Comparison of ENCODE assay signal across 12 cellular contexts in the genomic region with DNA sequence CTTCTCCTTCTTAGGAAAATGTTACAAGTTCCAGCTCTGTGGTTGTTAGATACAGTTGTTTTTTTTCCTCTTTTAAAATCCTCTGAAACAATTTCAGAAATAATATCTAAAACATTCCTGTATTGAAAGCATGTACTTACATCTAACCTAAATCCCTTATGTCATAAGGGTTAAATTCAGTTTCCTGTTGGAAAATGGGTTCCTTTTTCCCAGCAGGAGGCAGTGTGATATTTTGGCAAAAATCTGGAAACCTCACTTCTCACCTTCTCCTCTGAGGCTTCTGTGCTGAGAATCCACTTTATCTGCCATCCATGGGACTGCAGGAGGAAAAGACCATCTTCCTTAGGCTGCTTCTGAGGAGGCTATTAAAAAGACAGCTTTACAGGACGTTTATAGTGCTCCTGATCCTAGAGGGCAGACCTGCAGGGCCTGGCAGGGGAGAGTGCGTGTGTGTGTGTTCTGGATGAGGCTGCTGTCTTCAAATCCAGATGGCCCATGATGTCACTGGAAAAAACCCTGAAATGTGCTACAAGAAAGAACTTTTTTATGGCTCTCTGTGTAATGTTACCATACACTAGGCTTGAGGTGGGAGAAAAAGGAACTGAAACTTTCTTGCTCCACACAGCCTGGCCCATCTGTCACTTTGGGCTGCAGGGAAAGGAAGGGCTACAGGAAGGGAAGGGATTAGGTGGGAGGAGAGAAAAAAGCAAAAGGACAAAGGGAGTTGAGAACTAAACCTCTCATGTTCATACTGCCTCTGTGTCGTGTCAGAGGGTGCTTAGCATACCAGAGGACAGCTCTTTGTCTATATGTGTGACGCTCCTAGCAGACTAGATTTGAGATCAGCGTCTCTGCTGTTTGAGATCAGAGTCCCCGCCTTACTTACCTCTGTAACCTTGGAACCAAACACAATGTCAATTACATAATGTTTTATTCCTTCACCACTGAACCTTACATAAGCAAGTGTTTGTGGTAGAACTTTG.
DNase-seq lines count a peak whose midpoint lies in the region; ATAC-seq and TF ChIP-seq lines count a peak whose summit lies in the region.
"Had no signal": no experiment of that assay in that cellular context is flagged by ENCODE, and none has a peak within 500 bp of the region (broad histone marks: within the 10 kb centered on the region; RNA-seq: fewer than 3 reads in every experiment).

No MANE protein-coding gene starts in this region.

- no peak for TF ChIP-seq EP300 in Ishikawa (IDR thresholded peaks at IDR 0.05; ENCODE audit: borderline replicate concordance)

- POLR2A ChIA-PET in OCI-LY7 (lab: Charles Lee): no interaction called here

- no peaks in the 10 kb centered on the region for H3K9me2 ChIP-seq in OCI-LY7 (ENCODE audit: insufficient read depth, low read length)

- DNase-seq in ELF-1 (ENCODE audit: low read depth, low spot score) (peak; percentile 78), iPS-NIHi11 (ENCODE audit: low spot score) (peak; percentile 11), body of pancreas (no peak), OCI-LY7 (ENCODE audit: low spot score) (no peak), inferior parietal cortex (ENCODE audit: extremely low spot score) (no peak)
- no peak for DNase-seq in activated CD8-positive, alpha-beta memory T cell treated with anti-CD3 and anti-CD28 coated beads, Interleukin-2, amount 50 U/mL, for 4 hours
- DNase-seq: GF-D8, small intestine, upper lobe of left lung had no signal

- peak; percentile 5; the same call in 1 of the 2 replicates for TF ChIP-seq RAD21 in Ishikawa (IDR thresholded peaks at IDR 0.05; ENCODE audit: low read depth)

- no peaks in the 10 kb centered on the region; the same call in 1 of the 2 replicates for H4K20me1 ChIP-seq in OCI-LY7 (ENCODE audit: insufficient read depth, low read length)

- CTCF ChIA-PET in OCI-LY7 (lab: Charles Lee; ENCODE audit: unreplicated experiment): no interaction called here

- TF ChIP-seq POLR2A in body of pancreas (IDR thresholded peaks at IDR 0.05): no peak

- no peak overlapping the region for H3K4me2 ChIP-seq in OCI-LY7 (ENCODE audit: low read length)

- whole genome bisulfite sequencing in body of pancreas, 2 donors: 44 to 50% methylated on average over 6 of the region's 6 CpGs

- H3K27ac ChIP-seq in body of pancreas (no peak overlapping the region), OCI-LY7 (ENCODE audit: low read depth, low read length, poor library complexity, severe bottlenecking) (no peak overlapping the region)
- H3K27ac ChIP-seq: ascending aorta, upper lobe of left lung had no signal

- TF ChIP-seq CTCF in body of pancreas (IDR thresholded peaks at IDR 0.05) (no peak), OCI-LY7 (conservative IDR thresholded peaks at IDR 0.05; ENCODE audit: low read length) (no peak)

- intact Hi-C loops in body of pancreas (cut with DNase I) (no loop called here), OCI-LY7 (cut with micrococcal nuclease; ENCODE audit: unreplicated experiment) (no loop called here)

- H3K9me3 ChIP-seq in body of pancreas (no peaks in the 10 kb centered on the region), OCI-LY7 (ENCODE audit: low read length) (no peaks in the 10 kb centered on the region)
- H3K9me3 ChIP-seq: ascending aorta, upper lobe of left lung had no signal

- H3K36me3 ChIP-seq in body of pancreas (replicated peaks in 1 of 2; ENCODE audit: insufficient read depth in 1 of 2, low read depth in 2 of 2): no peaks in the 10 kb centered on the region
- H3K36me3 ChIP-seq in OCI-LY7 (ENCODE audit: insufficient read depth, low read length): no peaks in the 10 kb centered on the region
- H3K36me3 ChIP-seq: ascending aorta, upper lobe of left lung had no signal

- H3K27me3 ChIP-seq in body of pancreas: no peaks in the 10 kb centered on the region
- H3K27me3 ChIP-seq: ascending aorta, upper lobe of left lung had no signal

- BruUV-seq in OCI-LY7 (replicated peaks; lab: Mats Ljungman, UMichigan): no TSS peak

- H3K4me3 ChIP-seq in body of pancreas: no peak overlapping the region
- no peak overlapping the region for H3K4me3 ChIP-seq in OCI-LY7 (ENCODE audit: low read depth, low read length, poor library complexity, severe bottlenecking)
- H3K4me3 ChIP-seq: ascending aorta, upper lobe of left lung had no signal

- H3K4me1 ChIP-seq in body of pancreas: no peaks in the 10 kb centered on the region
- no peaks in the 10 kb centered on the region for H3K4me1 ChIP-seq in OCI-LY7 (ENCODE audit: insufficient read depth, low read length, poor library complexity, severe bottlenecking)
- H3K4me1 ChIP-seq: ascending aorta, upper lobe of left lung had no signal

- H3K79me2 ChIP-seq in OCI-LY7 (ENCODE audit: insufficient read depth, low read depth, low read length): no peaks in the 10 kb centered on the region

- no peak overlapping the region for H2AFZ ChIP-seq in OCI-LY7 (ENCODE audit: low read length)

- ATAC-seq in GM21528 (IDR thresholded peaks at IDR 0.05; ENCODE audit: low FRiP score, unreplicated experiment) (peak; percentile 60), body of pancreas (no peak)

TF ChIP-seq in Ishikawa, 13 proteins besides CTCF, POLR2A, EP300 and RAD21:
- TF ChIP-seq, protein P1, sequence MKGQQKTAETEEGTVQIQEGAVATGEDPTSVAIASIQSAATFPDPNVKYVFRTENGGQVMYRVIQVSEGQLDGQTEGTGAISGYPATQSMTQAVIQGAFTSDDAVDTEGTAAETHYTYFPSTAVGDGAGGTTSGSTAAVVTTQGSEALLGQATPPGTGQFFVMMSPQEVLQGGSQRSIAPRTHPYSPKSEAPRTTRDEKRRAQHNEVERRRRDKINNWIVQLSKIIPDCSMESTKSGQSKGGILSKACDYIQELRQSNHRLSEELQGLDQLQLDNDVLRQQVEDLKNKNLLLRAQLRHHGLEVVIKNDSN (IDR thresholded peaks at IDR 0.05): no peak
- TF ChIP-seq, protein P2, sequence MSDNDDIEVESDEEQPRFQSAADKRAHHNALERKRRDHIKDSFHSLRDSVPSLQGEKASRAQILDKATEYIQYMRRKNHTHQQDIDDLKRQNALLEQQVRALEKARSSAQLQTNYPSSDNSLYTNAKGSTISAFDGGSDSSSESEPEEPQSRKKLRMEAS (IDR thresholded peaks at IDR 0.05): no peak
- TF ChIP-seq EGR1 (IDR thresholded peaks at IDR 0.05): no peak
- no peak for TF ChIP-seq NFIC (IDR thresholded peaks at IDR 0.05)
- no peak for TF ChIP-seq TAF1 (IDR thresholded peaks at IDR 0.05; ENCODE audit: low read depth)
- no peak for TF ChIP-seq TEAD4 (IDR thresholded peaks at IDR 0.05)
- TF ChIP-seq CREB1 (IDR thresholded peaks at IDR 0.05; ENCODE audit: low read depth): no peak
- TF ChIP-seq TCF12 (IDR thresholded peaks at IDR 0.05; ENCODE audit: low read depth): no peak

Comparison
In these comparisons a context has a peak if more than half of its experiments do, and no peak if none do; other contexts are left out.
1. DNase-seq: peak in ELF-1 (single experiment) and iPS-NIHi11 (single experiment); none in body of pancreas (0 of 4), OCI-LY7 (single experiment), inferior parietal cortex (single experiment) and activated CD8-positive, alpha-beta memory T cell treated with anti-CD3 and anti-CD28 coated beads, Interleukin-2, amount 50 U/mL, for 4 hours (single experiment).